ENCODE assay signal across 27 cellular contexts in genomic region chr3:50924638-50925037, GRCh38.
A peak's percentile ranks its signal among the peaks of the same experiment; 100 is the strongest.
DNase-seq lines count a peak whose midpoint lies in the region; FAIRE-seq and TF ChIP-seq lines count a peak whose summit lies in the region.
"Had no signal": no experiment of that assay in that cellular context is flagged by ENCODE, and none has a peak within 500 bp of the region (broad histone marks: within the 10 kb centered on the region; RNA-seq: fewer than 3 reads in every experiment).

No MANE protein-coding gene starts in this region.

- CTCF ChIA-PET in PC-9 (lab: Charles Lee), result no interaction called here
- CTCF ChIA-PET in activated naive CD4-positive, alpha-beta T cell treated with anti-CD3 and anti-CD28 coated beads, Interleukin-2, amount 10 ng/mL, durations not matched to agents 7 days and 5 days (lab: Charles Lee), result no interaction called here
- CTCF ChIA-PET in activated CD4-positive, alpha-beta memory T cell treated with anti-CD3 and anti-CD28 coated beads for 36 hours (lab: Charles Lee), result no interaction called here

- H3K36me3 ChIP-seq in PC-9 (ENCODE audit: low read depth) (no peaks in the 10 kb centered on the region), iPS-18a (ENCODE audit: control insufficient read depth, low read depth, low read length) (no peaks in the 10 kb centered on the region)
- H3K36me3 ChIP-seq: Peyer's patch had no signal

- peak overlapping the region; percentile 30; the same call in 1 of the 2 replicates for H3K4me2 ChIP-seq in PC-9

- no peaks in the 10 kb centered on the region for H3K27me3 ChIP-seq in PC-9 (ENCODE audit: insufficient read depth, low read depth)
- no peaks in the 10 kb centered on the region for H3K27me3 ChIP-seq in iPS-18a (ENCODE audit: control insufficient read depth, insufficient read depth, low read length)
- H3K27me3 ChIP-seq: Peyer's patch had no signal

- H3K27ac ChIP-seq in PC-9 (peak overlapping the region; percentile 36; the same call in 1 of the 2 replicates), iPS-18a (ENCODE audit: low read length) (peak overlapping the region; percentile 13)
- H3K27ac ChIP-seq: GM23248, HL-60, Peyer's patch, SK-N-MC had no signal

- TF ChIP-seq CTCF in PC-9 (conservative IDR thresholded peaks at IDR 0.05), result no peak

- DNase-seq in HTR-8/SVneo (ENCODE audit: insufficient read length, low spot score) (no peak), PC-9 (peak in 1 of 2 experiments; percentile 43), medulla oblongata (ENCODE audit: extremely low spot score) (no peak), 8988T (no peak)
- no peak for DNase-seq in activated naive CD4-positive, alpha-beta T cell treated with anti-CD3 and anti-CD28 coated beads, Interleukin-2, amount 10 ng/mL, durations not matched to agents 7 days and 5 days
- no peak for DNase-seq in activated CD4-positive, alpha-beta memory T cell treated with anti-CD3 and anti-CD28 coated beads for 36 hours
- DNase-seq: C1 segment of cervical spinal cord; CD4-positive, alpha-beta memory T cell; COR-L47; DMS53; GM23248; Kasumi-1; MV-4-11; NCI-H1105; NCI-H146; NCI-H1930; NCI-H2107; NCI-H446 treated with DMSO at 0.1 percent for 48 hours; NCI-H526; NCI-H82; NK-92 treated with Interleukin-12 subunit alpha and Interleukin-12 subunit beta, amount 100 ng/mL, for 24 hours; Peyer's patch; SIG-M5 had no signal

- H3K4me3 Mint-ChIP-seq in activated naive CD4-positive, alpha-beta T cell treated with anti-CD3 and anti-CD28 coated beads, Interleukin-2, amount 10 ng/mL, durations not matched to agents 7 days and 5 days, result no peak overlapping the region
- H3K4me3 Mint-ChIP-seq in activated CD4-positive, alpha-beta memory T cell treated with anti-CD3 and anti-CD28 coated beads for 36 hours, result no peak overlapping the region
- H3K4me3 Mint-ChIP-seq: CD4-positive, alpha-beta memory T cell had no signal

- peak; percentile 31 for FAIRE-seq in HTR-8/SVneo (lab: Jason Lieb, UNC)
- FAIRE-seq: K562 had no signal

- H3K36me3 Mint-ChIP-seq in activated naive CD4-positive, alpha-beta T cell treated with anti-CD3 and anti-CD28 coated beads, Interleukin-2, amount 10 ng/mL, durations not matched to agents 7 days and 5 days, result no peaks in the 10 kb centered on the region
- H3K36me3 Mint-ChIP-seq in activated CD4-positive, alpha-beta memory T cell treated with anti-CD3 and anti-CD28 coated beads for 36 hours, result peaks cover 2% of the 10 kb centered on the region

- intact Hi-C loops in PC-9 (cut with micrococcal nuclease; ENCODE audit: unreplicated experiment), result loop anchor here (5.0 kb wide), 1 partner anchor 117 kb away; no protein-coding TSS in a partner anchor
- intact Hi-C loops in activated CD4-positive, alpha-beta memory T cell treated with anti-CD3 and anti-CD28 coated beads for 36 hours (cut with micrococcal nuclease), result no loop called here

- no peaks in the 10 kb centered on the region for H3K79me2 ChIP-seq in PC-9 (ENCODE audit: low read depth)

- POLR2A ChIA-PET in PC-9 (lab: Charles Lee; ENCODE audit: unreplicated experiment), result interaction anchor here (0.6 kb wide), 2 partner anchors 110 to 395 kb away, joined by 3 read pairs; no protein-coding TSS in a partner anchor
- POLR2A ChIA-PET in activated CD4-positive, alpha-beta memory T cell treated with anti-CD3 and anti-CD28 coated beads for 36 hours (lab: Charles Lee), result no interaction called here

- H3K9me3 ChIP-seq in PC-9 (ENCODE audit: insufficient read depth, low read depth), result no peaks in the 10 kb centered on the region
- H3K9me3 ChIP-seq in iPS-18a (ENCODE audit: control insufficient read depth, low read depth, low read length), result peaks cover 3% of the 10 kb centered on the region
- H3K9me3 ChIP-seq: Peyer's patch had no signal

- no peaks in the 10 kb centered on the region for H3K4me1 Mint-ChIP-seq in activated naive CD4-positive, alpha-beta T cell treated with anti-CD3 and anti-CD28 coated beads, Interleukin-2, amount 10 ng/mL, durations not matched to agents 7 days and 5 days
- no peaks in the 10 kb centered on the region for H3K4me1 Mint-ChIP-seq in activated CD4-positive, alpha-beta memory T cell treated with anti-CD3 and anti-CD28 coated beads for 36 hours (ENCODE audit: low read depth)
- H3K4me1 Mint-ChIP-seq: CD4-positive, alpha-beta memory T cell had no signal

- peaks cover 9% of the 10 kb centered on the region; the same call in 1 of the 2 replicates for H3F3A ChIP-seq in PC-9 (ENCODE audit: insufficient read depth, low read depth)

- BruUV-seq in PC-9 (replicated peaks; lab: Mats Ljungman, UMichigan), result no TSS peak

- no peak overlapping the region for H3K27ac Mint-ChIP-seq in activated naive CD4-positive, alpha-beta T cell treated with anti-CD3 and anti-CD28 coated beads, Interleukin-2, amount 10 ng/mL, durations not matched to agents 7 days and 5 days
- no peak overlapping the region for H3K27ac Mint-ChIP-seq in activated CD4-positive, alpha-beta memory T cell treated with anti-CD3 and anti-CD28 coated beads for 36 hours
- H3K27ac Mint-ChIP-seq: CD4-positive, alpha-beta memory T cell had no signal

- peaks cover 4% of the 10 kb centered on the region for H3K9me3 Mint-ChIP-seq in activated naive CD4-positive, alpha-beta T cell treated with anti-CD3 and anti-CD28 coated beads, Interleukin-2, amount 10 ng/mL, durations not matched to agents 7 days and 5 days
- H3K9me3 Mint-ChIP-seq in activated CD4-positive, alpha-beta memory T cell treated with anti-CD3 and anti-CD28 coated beads for 36 hours, result no peaks in the 10 kb centered on the region

- no peak overlapping the region for H3K9ac ChIP-seq in iPS-18a (ENCODE audit: low read length)
- H3K9ac ChIP-seq: GM23248 had no signal

- no peaks in the 10 kb centered on the region for H4K20me1 ChIP-seq in PC-9 (ENCODE audit: insufficient read depth)

- no peak overlapping the region for H2AFZ ChIP-seq in PC-9
- H2AFZ ChIP-seq: GM23248 had no signal

- H3K4me3 ChIP-seq in PC-9 (no peak overlapping the region), iPS-18a (ENCODE audit: low read length) (peak overlapping the region; percentile 19)
- H3K4me3 ChIP-seq: GM23248, K562, Peyer's patch, SK-N-MC had no signal

- H3K4me1 ChIP-seq in PC-9 (replicated peaks; ENCODE audit: insufficient read depth), result peaks cover 36% of the 10 kb centered on the region
- H3K4me1 ChIP-seq in iPS-18a (ENCODE audit: control insufficient read depth, low read depth, low read length), result peaks cover 32% of the 10 kb centered on the region
- H3K4me1 ChIP-seq: Peyer's patch had no signal

- no peaks in the 10 kb centered on the region for H3K9me2 ChIP-seq in PC-9 (ENCODE audit: insufficient read depth)

- peaks cover 8% of the 10 kb centered on the region for H3K27me3 Mint-ChIP-seq in activated naive CD4-positive, alpha-beta T cell treated with anti-CD3 and anti-CD28 coated beads, Interleukin-2, amount 10 ng/mL, durations not matched to agents 7 days and 5 days
- H3K27me3 Mint-ChIP-seq in activated CD4-positive, alpha-beta memory T cell treated with anti-CD3 and anti-CD28 coated beads for 36 hours, result peaks cover 11% of the 10 kb centered on the region
